In genomic region chr9:131629827-131630205, GRCh38 we compare ENCODE assay signal across 14 cellular contexts.
DNase-seq lines count a peak whose midpoint lies in the region; ATAC-seq and TF ChIP-seq lines count a peak whose summit lies in the region.
"Had no signal": no experiment of that assay in that cellular context is flagged by ENCODE, and none has a peak within 500 bp of the region (broad histone marks: within the 10 kb centered on the region; RNA-seq: fewer than 3 reads in every experiment).

No MANE protein-coding gene starts in this region.

- no peak for DNase-seq in left ventricle myocardium inferior
- DNase-seq in left cardiac atrium: no peak
- no peak for DNase-seq in memory B cell (ENCODE audit: low spot score in 2 of 2)
- DNase-seq in anterior cingulate cortex (lab: John Stamatoyannopoulos, UW): no peak
- no peak for DNase-seq in NCI-H2107 (lab: John Stamatoyannopoulos, UW)
- DNase-seq in DMS153 treated with DMSO at 0.1 percent for 48 hours (lab: John Stamatoyannopoulos, UW; ENCODE audit: unreplicated experiment): no peak
- DNase-seq: DMS53; dorsolateral prefrontal cortex; GOT3; NK-92 treated with Interleukin-12 subunit alpha and Interleukin-12 subunit beta, amount 100 ng/mL, for 24 hours; SJCRH30 had no signal

- H3K4me3 ChIP-seq in left ventricle myocardium inferior: no peak overlapping the region
- H3K4me3 ChIP-seq: dorsolateral prefrontal cortex, SJCRH30, tibial nerve had no signal

- H3K27ac ChIP-seq in left ventricle myocardium inferior (replicated peaks): peak overlapping the region; percentile 38
- H3K27ac ChIP-seq: SJCRH30 had no signal

- intact Hi-C loops in left ventricle myocardium inferior (cut with micrococcal nuclease): no loop called here
- intact Hi-C loops in left cardiac atrium (cut with DNase I): no loop called here

- peak overlapping the region; percentile 96 to 99 (median 96) for H3K27ac Mint-ChIP-seq in IgD-negative memory B cell
- peak overlapping the region; percentile 98 for H3K27ac Mint-ChIP-seq in memory B cell

- no peaks in the 10 kb centered on the region for H3K9me3 Mint-ChIP-seq in IgD-negative memory B cell
- no peaks in the 10 kb centered on the region for H3K9me3 Mint-ChIP-seq in memory B cell

- H3K9me3 ChIP-seq in left ventricle myocardium inferior (replicated peaks): no peaks in the 10 kb centered on the region
- H3K9me3 ChIP-seq: SJCRH30, tibial nerve had no signal

- H3K4me3 Mint-ChIP-seq in IgD-negative memory B cell: peak overlapping the region in 3 of 4 donors; percentile 58 to 81 (median 81)
- H3K4me3 Mint-ChIP-seq in memory B cell: no peak overlapping the region

- peaks cover 80% of the 10 kb centered on the region for H3K4me1 ChIP-seq in left ventricle myocardium inferior

- ATAC-seq in left cardiac atrium (no peak), memory B cell (ENCODE audit: low read depth) (no peak), HG03280 (IDR thresholded peaks at IDR 0.05; ENCODE audit: unreplicated experiment) (no peak)

- H3K4me1 Mint-ChIP-seq in IgD-negative memory B cell (peaks cover 43 to 51% (median 46%) of the 10 kb centered on the region in 3 donors), memory B cell (peaks cover 40% of the 10 kb centered on the region)

- H3K36me3 Mint-ChIP-seq in IgD-negative memory B cell (peaks cover 14% of the 10 kb centered on the region), memory B cell (peaks cover 16% of the 10 kb centered on the region)

- H3K27me3 Mint-ChIP-seq in IgD-negative memory B cell: no peaks in the 10 kb centered on the region
- no peaks in the 10 kb centered on the region for H3K27me3 Mint-ChIP-seq in memory B cell

- TF ChIP-seq CTCF in left ventricle myocardium inferior (IDR thresholded peaks at IDR 0.05; ENCODE audit: borderline replicate concordance): no peak

- H3K27me3 ChIP-seq in left ventricle myocardium inferior (ENCODE audit: low read depth): no peaks in the 10 kb centered on the region
- H3K27me3 ChIP-seq: dorsolateral prefrontal cortex, SJCRH30, tibial nerve had no signal

- peaks cover 59% of the 10 kb centered on the region for H3K36me3 ChIP-seq in left ventricle myocardium inferior
- H3K36me3 ChIP-seq: SJCRH30 had no signal
